1 cellular context compared by ENCODE assay signal in the genomic region with DNA sequence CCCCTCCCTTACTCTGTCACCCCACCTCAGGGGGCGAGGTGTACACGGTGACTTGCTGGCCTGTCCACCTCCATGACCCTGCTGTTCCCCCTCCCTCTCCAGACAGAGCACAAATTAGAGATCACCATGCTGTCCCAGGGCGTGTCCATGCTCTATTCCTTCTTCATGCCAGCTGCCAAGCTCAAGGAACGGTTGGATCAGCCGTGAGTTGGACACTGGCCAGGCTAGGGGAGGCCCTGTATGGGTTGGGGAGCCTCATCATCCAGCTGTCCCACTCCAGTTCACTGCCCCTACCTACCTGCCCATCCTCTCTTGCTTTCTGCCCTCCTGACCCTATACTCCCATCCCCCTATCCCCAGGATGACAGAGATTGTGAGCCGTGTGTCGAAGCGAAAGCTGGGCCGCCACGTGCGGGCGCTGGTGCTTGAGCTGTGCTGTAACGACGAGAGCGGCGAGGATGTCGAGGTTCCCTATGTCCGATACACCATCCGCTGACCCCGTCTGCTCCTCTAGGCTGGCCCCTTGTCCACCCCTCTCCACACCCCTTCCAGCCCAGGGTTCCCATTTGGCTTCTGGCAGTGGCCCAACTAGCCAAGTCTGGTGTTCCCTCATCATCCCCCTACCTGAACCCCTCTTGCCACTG.
TF ChIP-seq lines count a peak whose summit lies in the region.

No MANE protein-coding gene starts in this region.

TF ChIP-seq in HepG2, 621 proteins besides CTCF, POLR2A, EP300 and RAD21:
- TF ChIP-seq SRSF1 (optimal IDR thresholded peaks at IDR 0.05; ENCODE audit: low read depth, low read length) (no peak), ZZZ3 (CRISPR knock-in tag; IDR thresholded peaks at IDR 0.05; ENCODE audit: borderline replicate concordance) (no peak), RCOR2 (CRISPR knock-in tag; IDR thresholded peaks at IDR 0.05) (no peak)
- TF ChIP-seq, protein P1, sequence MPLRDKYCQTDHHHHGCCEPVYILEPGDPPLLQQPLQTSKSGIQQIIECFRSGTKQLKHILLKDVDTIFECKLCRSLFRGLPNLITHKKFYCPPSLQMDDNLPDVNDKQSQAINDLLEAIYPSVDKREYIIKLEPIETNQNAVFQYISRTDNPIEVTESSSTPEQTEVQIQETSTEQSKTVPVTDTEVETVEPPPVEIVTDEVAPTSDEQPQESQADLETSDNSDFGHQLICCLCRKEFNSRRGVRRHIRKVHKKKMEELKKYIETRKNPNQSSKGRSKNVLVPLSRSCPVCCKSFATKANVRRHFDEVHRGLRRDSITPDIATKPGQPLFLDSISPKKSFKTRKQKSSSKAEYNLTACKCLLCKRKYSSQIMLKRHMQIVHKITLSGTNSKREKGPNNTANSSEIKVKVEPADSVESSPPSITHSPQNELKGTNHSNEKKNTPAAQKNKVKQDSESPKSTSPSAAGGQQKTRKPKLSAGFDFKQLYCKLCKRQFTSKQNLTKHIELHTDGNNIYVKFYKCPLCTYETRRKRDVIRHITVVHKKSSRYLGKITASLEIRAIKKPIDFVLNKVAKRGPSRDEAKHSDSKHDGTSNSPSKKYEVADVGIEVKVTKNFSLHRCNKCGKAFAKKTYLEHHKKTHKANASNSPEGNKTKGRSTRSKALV (CRISPR knock-in tag; IDR thresholded peaks at IDR 0.05), result no peak
- TF ChIP-seq, protein P2, sequence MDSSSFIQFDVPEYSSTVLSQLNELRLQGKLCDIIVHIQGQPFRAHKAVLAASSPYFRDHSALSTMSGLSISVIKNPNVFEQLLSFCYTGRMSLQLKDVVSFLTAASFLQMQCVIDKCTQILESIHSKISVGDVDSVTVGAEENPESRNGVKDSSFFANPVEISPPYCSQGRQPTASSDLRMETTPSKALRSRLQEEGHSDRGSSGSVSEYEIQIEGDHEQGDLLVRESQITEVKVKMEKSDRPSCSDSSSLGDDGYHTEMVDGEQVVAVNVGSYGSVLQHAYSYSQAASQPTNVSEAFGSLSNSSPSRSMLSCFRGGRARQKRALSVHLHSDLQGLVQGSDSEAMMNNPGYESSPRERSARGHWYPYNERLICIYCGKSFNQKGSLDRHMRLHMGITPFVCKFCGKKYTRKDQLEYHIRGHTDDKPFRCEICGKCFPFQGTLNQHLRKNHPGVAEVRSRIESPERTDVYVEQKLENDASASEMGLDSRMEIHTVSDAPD (CRISPR knock-in tag; IDR thresholded peaks at IDR 0.05), result no peak
